In the genomic region with DNA sequence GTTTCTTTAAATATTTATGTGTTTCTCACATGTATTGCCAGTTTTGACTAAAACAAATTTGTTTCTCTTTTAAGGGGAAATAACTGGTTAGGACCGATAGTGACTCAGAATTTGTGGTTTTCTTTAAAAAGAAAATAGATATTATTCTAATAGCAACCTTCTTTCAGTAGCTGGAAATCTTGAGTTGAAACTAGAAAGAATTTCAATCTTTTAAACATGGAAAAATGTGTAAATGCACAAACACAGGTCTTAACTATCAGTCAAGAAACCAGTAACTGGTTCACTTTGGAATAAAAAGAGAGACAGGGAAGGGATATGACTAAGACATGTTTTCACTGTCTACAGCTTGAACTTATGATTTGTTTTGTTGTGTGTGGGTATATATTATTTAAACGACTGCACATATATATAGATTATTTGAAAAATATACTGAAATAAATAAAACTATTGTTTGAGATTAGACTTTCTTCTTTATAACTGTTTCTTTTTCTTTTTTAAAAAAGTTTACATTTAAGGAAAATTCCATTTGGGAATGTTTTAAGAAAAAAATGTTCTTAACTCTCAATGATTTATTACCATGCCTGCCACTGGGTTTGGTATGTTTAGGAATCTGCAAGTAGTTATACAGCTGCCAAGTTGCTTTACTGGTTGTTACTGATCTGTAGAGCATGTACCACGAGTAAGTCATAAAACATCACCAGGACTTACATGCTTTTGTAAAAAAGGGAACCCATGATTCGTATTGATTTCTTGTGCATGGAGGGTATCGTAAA, we compare ENCODE assay signal across 13 cellular contexts.
DNase-seq lines count a peak whose midpoint lies in the region; ATAC-seq and TF ChIP-seq lines count a peak whose summit lies in the region.
"Had no signal": no experiment of that assay in that cellular context is flagged by ENCODE, and none has a peak within 500 bp of the region (broad histone marks: within the 10 kb centered on the region; RNA-seq: fewer than 3 reads in every experiment).

No MANE protein-coding gene starts in this region.

- H3K4me1 ChIP-seq in IMR-90 (ENCODE audit: control insufficient read depth, insufficient read depth, low read length), result no peaks in the 10 kb centered on the region; the same call in 1 of the 2 replicates

- no peak overlapping the region for H2BK120ac ChIP-seq in IMR-90 (ENCODE audit: low read depth, low read length)

- intact Hi-C loops in IMR-90 (cut with micrococcal nuclease) (no loop called here), head of caudate nucleus (cut with DNase I) (no loop called here)

- H3K4me3 ChIP-seq in AG04450 (ENCODE audit: low read depth, low read length) (no peak overlapping the region), IMR-90 (ENCODE audit: insufficient read depth, low read depth, low read length) (no peak overlapping the region), astrocyte of the spinal cord (ENCODE audit: low read depth, low read length) (no peak overlapping the region), kidney epithelial cell (ENCODE audit: low read depth, low read length) (no peak overlapping the region)

- TF ChIP-seq CTCF in AG04450 (IDR thresholded peaks at IDR 0.05; ENCODE audit: low read depth, low read length) (no peak), IMR-90 (conservative IDR thresholded peaks at IDR 0.05; ENCODE audit: low read depth, low read length) (no peak), astrocyte of the spinal cord (IDR thresholded peaks at IDR 0.05; ENCODE audit: low read depth, low read length) (no peak), kidney epithelial cell (IDR thresholded peaks at IDR 0.05; ENCODE audit: insufficient read depth, low read length, poor library complexity, severe bottlenecking) (no peak)

- dilution Hi-C loops in IMR-90 (cut with HindIII; ENCODE audit: low sequenced_read_pairs, unreplicated experiment), result no loop called here

- WGBS in IMR-90 (ENCODE audit: extremely low coverage in 2 of 2, insufficient read length in 1 of 2), 2 experiments, result no CpG with 5 or more reads among the region's 5 CpGs

- ATAC-seq in IMR-90 (ENCODE audit: low read depth), result peak; percentile 71
- ATAC-seq in GM19452 (IDR thresholded peaks at IDR 0.05; ENCODE audit: unreplicated experiment), result no peak
- ATAC-seq: activated CD8-positive, alpha-beta memory T cell treated with anti-CD3 and anti-CD28 coated beads, Interleukin-2, amount 10 ng/mL, durations not matched to agents 7 days and 5 days; stimulated activated memory B cell treated with anti-CD40 and anti-IgM and Interleukin-4, amounts not matched to agents 10 μg/mL and 1 μg/mL and 100 μg/mL, for 72 hours had no signal

- H2BK20ac ChIP-seq in IMR-90 (ENCODE audit: low read depth, low read length), result no peak overlapping the region

- H3K9me3 ChIP-seq in AG04450 (ENCODE audit: control insufficient read depth, insufficient read depth, low read length) (no peaks in the 10 kb centered on the region), IMR-90 (ENCODE audit: control insufficient read depth, insufficient read depth, low read length) (no peaks in the 10 kb centered on the region; the same call in 1 of the 2 replicates)

- H4K5ac ChIP-seq in IMR-90 (ENCODE audit: low read depth, low read length), result no peak overlapping the region

- no peaks in the 10 kb centered on the region for H3K27me3 ChIP-seq in AG04450 (ENCODE audit: control insufficient read depth, insufficient read depth, low read length)
- no peaks in the 10 kb centered on the region for H3K27me3 ChIP-seq in IMR-90 (ENCODE audit: control insufficient read depth, insufficient read depth, low read length)
- no peaks in the 10 kb centered on the region for H3K27me3 ChIP-seq in kidney epithelial cell (ENCODE audit: control insufficient read depth, insufficient read depth, low read length)

- H2BK5ac ChIP-seq in IMR-90 (ENCODE audit: low read depth, low read length, poor library complexity, severe bottlenecking), result peak overlapping the region; percentile 76

- TF ChIP-seq POLR2A in IMR-90 (IDR thresholded peaks at IDR 0.05; ENCODE audit: low read depth, low read length), result no peak

- no peaks in the 10 kb centered on the region for H3K79me1 ChIP-seq in IMR-90 (ENCODE audit: low read depth in 1 of 2, low read length in 2 of 2)

- no peak for TF ChIP-seq RAD21 in IMR-90 (IDR thresholded peaks at IDR 0.05; ENCODE audit: low read length)

- H3K56ac ChIP-seq in IMR-90 (ENCODE audit: extremely low read depth, insufficient read depth, low read length), result no peak overlapping the region

- H2AK9ac ChIP-seq in IMR-90 (replicated peaks; ENCODE audit: low read depth, low read length, poor library complexity), result no peak overlapping the region

- no peak overlapping the region for H3K14ac ChIP-seq in IMR-90 (replicated peaks; ENCODE audit: low read depth, low read length)

- POLR2A ChIA-PET in AG04450 (lab: Yijun Ruan, JAX) (interaction anchor here (0.7 kb wide), 1 partner anchor 561 kb away, joined by 3 read pairs; no protein-coding TSS in a partner anchor), IMR-90 (lab: Charles Lee; ENCODE audit: unreplicated experiment) (no interaction called here)

- DNase-seq in AG04450 (ENCODE audit: low read depth, low spot score), result peak; percentile 23
- peak; percentile 74 for DNase-seq in IMR-90
- DNase-seq in astrocyte of the spinal cord (ENCODE audit: low read depth, low spot score), result peak; percentile 85
- DNase-seq in kidney epithelial cell (ENCODE audit: low read depth), result peak; percentile 51
- DNase-seq in SIG-M5 (lab: John Stamatoyannopoulos, UW), result no peak
- DNase-seq in NAMALWA (ENCODE audit: low spot score), result no peak
- DNase-seq in head of caudate nucleus, result no peak
- DNase-seq: activated CD8-positive, alpha-beta memory T cell treated with anti-CD3 and anti-CD28 coated beads, Interleukin-2, amount 10 ng/mL, durations not matched to agents 7 days and 5 days; anterior cingulate cortex; CD4-positive, CD25-positive, alpha-beta regulatory T cell; KG1 had no signal

- CTCF ChIA-PET in AG04450 (lab: Charles Lee) (no interaction called here), IMR-90 (lab: Yijun Ruan, JAX) (interaction anchor here (0.9 kb wide), 1 partner anchor 806 kb away, joined by 4 read pairs; no protein-coding TSS in a partner anchor)

- no peak overlapping the region; the same call in 1 of the 2 replicates for H3K9ac ChIP-seq in IMR-90 (ENCODE audit: low read depth, low read length)

- no peak overlapping the region; a peak in 1 of 4 replicates for H4K8ac ChIP-seq in IMR-90 (ENCODE audit: low read depth in 2 of 2, low read length in 2 of 2)

- H3K4me2 ChIP-seq in IMR-90 (ENCODE audit: low read depth, low read length), result no peak overlapping the region

- H3K18ac ChIP-seq in IMR-90 (ENCODE audit: low read depth, low read length), result no peak overlapping the region

- H4K20me1 ChIP-seq in IMR-90 (ENCODE audit: insufficient read depth, low read length), result no peaks in the 10 kb centered on the region

- in situ Hi-C loops in IMR-90 (cut with MboI; ENCODE audit: low sequenced_read_pairs) (no loop called here), astrocyte of the spinal cord (cut with HindIII; ENCODE audit: low sequenced_read_pairs) (no loop called here)

- no TSS peak for BruUV-seq in IMR-90 (replicated peaks; lab: Mats Ljungman, UMichigan)

- H3K27ac ChIP-seq in AG04450 (ENCODE audit: low read depth, low read length) (no peak overlapping the region), IMR-90 (ENCODE audit: insufficient read depth, low read length) (peak overlapping the region; percentile 2; the same call in 1 of the 2 replicates)

- H3K36me3 ChIP-seq in IMR-90 (ENCODE audit: control insufficient read depth, insufficient read depth, low read length) (no peaks in the 10 kb centered on the region), kidney epithelial cell (ENCODE audit: control insufficient read depth, insufficient read depth, low read length) (no peaks in the 10 kb centered on the region)

- no peak overlapping the region for H2AFZ ChIP-seq in IMR-90 (replicated peaks; ENCODE audit: low read length, poor library complexity)

- no peak overlapping the region for H3K4ac ChIP-seq in IMR-90 (ENCODE audit: low read depth, low read length)

- H3K9me1 ChIP-seq in IMR-90 (ENCODE audit: insufficient read depth, low read length), result no peaks in the 10 kb centered on the region

- H2BK15ac ChIP-seq in IMR-90 (ENCODE audit: low read depth, low read length), result no peak overlapping the region

- no peak overlapping the region for H4K91ac ChIP-seq in IMR-90 (ENCODE audit: insufficient read depth, low read depth, low read length)

- H3K23ac ChIP-seq in IMR-90 (ENCODE audit: low read depth, low read length), result no peak overlapping the region

- H2AK5ac ChIP-seq in IMR-90 (ENCODE audit: low read depth, low read length), result no peak overlapping the region

TF ChIP-seq in IMR-90, 13 proteins besides CTCF, POLR2A, EP300 and RAD21 (continues in another document):
- no peak for TF ChIP-seq MAZ (IDR thresholded peaks at IDR 0.05; ENCODE audit: borderline replicate concordance, low read depth, low read length)
- no peak for TF ChIP-seq RCOR1 (IDR thresholded peaks at IDR 0.05; ENCODE audit: insufficient replicate concordance, low read length)
- TF ChIP-seq CHD1 (IDR thresholded peaks at IDR 0.05; ENCODE audit: low read depth, low read length), result no peak
- TF ChIP-seq BHLHE40 (IDR thresholded peaks at IDR 0.05; ENCODE audit: low read depth, low read length), result no peak
- no peak for TF ChIP-seq NFE2L2 (IDR thresholded peaks at IDR 0.05; ENCODE audit: low read depth, low read length)
- no peak for TF ChIP-seq RFX5 (IDR thresholded peaks at IDR 0.05; ENCODE audit: low read depth, low read length)
- TF ChIP-seq, protein P1, sequence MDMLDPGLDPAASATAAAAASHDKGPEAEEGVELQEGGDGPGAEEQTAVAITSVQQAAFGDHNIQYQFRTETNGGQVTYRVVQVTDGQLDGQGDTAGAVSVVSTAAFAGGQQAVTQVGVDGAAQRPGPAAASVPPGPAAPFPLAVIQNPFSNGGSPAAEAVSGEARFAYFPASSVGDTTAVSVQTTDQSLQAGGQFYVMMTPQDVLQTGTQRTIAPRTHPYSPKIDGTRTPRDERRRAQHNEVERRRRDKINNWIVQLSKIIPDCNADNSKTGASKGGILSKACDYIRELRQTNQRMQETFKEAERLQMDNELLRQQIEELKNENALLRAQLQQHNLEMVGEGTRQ (IDR thresholded peaks at IDR 0.05; ENCODE audit: low read depth, low read length), result no peak
- no peak for TF ChIP-seq SMC3 (IDR thresholded peaks at IDR 0.05; ENCODE audit: low read depth, low read length)
- TF ChIP-seq MXI1 (IDR thresholded peaks at IDR 0.05; ENCODE audit: borderline replicate concordance, low read depth, low read length), result no peak
- TF ChIP-seq FOS (IDR thresholded peaks at IDR 0.05; ENCODE audit: low read depth, low read length), result no peak
- TF ChIP-seq MAFK (IDR thresholded peaks at IDR 0.05; ENCODE audit: low read depth, low read length), result no peak

Comparison
In these comparisons a context has a peak if more than half of its experiments do, and no peak if none do; other contexts are left out.
1. DNase-seq: peak in AG04450 (single experiment), IMR-90 (single experiment), astrocyte of the spinal cord (single experiment) and kidney epithelial cell (single experiment); none in SIG-M5 (single experiment), NAMALWA (single experiment) and head of caudate nucleus (0 of 42).